8 cellular contexts compared by ENCODE assay signal in the genomic region with DNA sequence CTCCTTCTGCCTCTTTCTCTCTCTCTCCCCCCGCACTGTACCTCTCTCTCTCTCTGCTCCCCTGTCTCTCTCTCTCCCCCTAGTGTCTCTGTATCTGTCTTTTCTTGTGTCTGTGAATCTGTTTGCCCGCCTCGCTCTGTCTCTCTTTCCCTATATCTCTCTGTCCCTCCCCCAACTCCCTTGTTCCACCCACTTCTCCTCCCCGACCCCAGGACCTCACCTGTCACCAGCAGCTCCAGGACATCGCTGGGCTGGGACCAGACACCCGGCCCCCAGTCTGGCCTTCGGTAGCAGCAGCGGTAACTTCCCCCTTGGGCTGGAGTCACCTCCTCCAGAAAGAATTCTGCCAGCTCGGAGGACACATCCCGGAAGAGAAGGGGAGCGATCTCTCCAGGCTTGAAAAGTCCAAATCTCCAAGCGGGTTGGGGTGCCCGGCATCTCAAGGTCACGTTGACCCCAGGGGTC. TPM values are rescaled to one million over a fixed set of nuclear protein-coding genes. Genes with fewer than 3 reads are reported as not detected.
DNase-seq lines count a peak whose midpoint lies in the region; ATAC-seq and TF ChIP-seq lines count a peak whose summit lies in the region.

No MANE protein-coding gene starts in this region.

- TF ChIP-seq CTCF in chondrocyte (IDR thresholded peaks at IDR 0.05), result peak; percentile 32

- no peaks in the 10 kb centered on the region for H3K79me1 ChIP-seq in mesendoderm (ENCODE audit: low read length)

- H3K27me3 ChIP-seq in mesendoderm (ENCODE audit: insufficient read depth, low read length, poor library complexity), result no peaks in the 10 kb centered on the region

- H2BK5ac ChIP-seq in mesendoderm (ENCODE audit: low read length), result no peak overlapping the region

- H2BK15ac ChIP-seq in mesendoderm (replicated peaks; ENCODE audit: low read depth), result no peak overlapping the region

- no peak overlapping the region for H3K27ac ChIP-seq in mesendoderm (ENCODE audit: low read depth, low read length)

- no peak overlapping the region for H2BK120ac ChIP-seq in mesendoderm (ENCODE audit: low read depth, low read length)

- H3K4ac ChIP-seq in mesendoderm (ENCODE audit: low read depth, low read length), result no peak overlapping the region

- H3K79me2 ChIP-seq in mesendoderm (ENCODE audit: control insufficient read depth, insufficient read depth, low read length), result no peaks in the 10 kb centered on the region

- peak overlapping the region; percentile 64 for H3K9ac ChIP-seq in mesendoderm (ENCODE audit: low read length)

- H3K27ac Mint-ChIP-seq in chondrocyte (ENCODE audit: unreplicated experiment), result peak overlapping the region; percentile 1

- H3K36me3 ChIP-seq in mesendoderm (ENCODE audit: control insufficient read depth, insufficient read depth, low read length), result no peaks in the 10 kb centered on the region

- peak overlapping the region; percentile 58 for H3K4me3 Mint-ChIP-seq in chondrocyte (ENCODE audit: unreplicated experiment)

- no peaks in the 10 kb centered on the region for H3K36me3 Mint-ChIP-seq in chondrocyte (ENCODE audit: low read depth)

- WGBS in mesendoderm (ENCODE audit: extremely low coverage, insufficient coverage, low lambda C conversion rate), result no CpG with 5 or more reads among the region's 14 CpGs

- no peaks in the 10 kb centered on the region for H3K4me1 ChIP-seq in mesendoderm (ENCODE audit: control insufficient read depth, low read depth, low read length)

- no peak overlapping the region for H2AK5ac ChIP-seq in mesendoderm (ENCODE audit: low read length)

- H3K4me3 ChIP-seq in mesendoderm (ENCODE audit: low read length), result peak overlapping the region; percentile 23

- H3K18ac ChIP-seq in mesendoderm (ENCODE audit: low read length), result peak overlapping the region; percentile 29

- no peak overlapping the region for H4K5ac ChIP-seq in mesendoderm (ENCODE audit: low read length)

- peak overlapping the region; percentile 80 for H3K23ac ChIP-seq in mesendoderm (ENCODE audit: low read length)

- no peaks in the 10 kb centered on the region for H3K9me3 Mint-ChIP-seq in chondrocyte (ENCODE audit: low read depth)

- no peak for ATAC-seq in HG03565 (IDR thresholded peaks at IDR 0.05; ENCODE audit: unreplicated experiment)

- peaks cover 9% of the 10 kb centered on the region for H3K4me1 Mint-ChIP-seq in chondrocyte (ENCODE audit: low read depth)

- no peak overlapping the region for H4K8ac ChIP-seq in mesendoderm (ENCODE audit: low read depth, low read length)

- H3K56ac ChIP-seq in mesendoderm (ENCODE audit: low read length), result peak overlapping the region; percentile 93

- H3K27me3 Mint-ChIP-seq in chondrocyte (ENCODE audit: low read depth), result peaks cover 5% of the 10 kb centered on the region

- peak overlapping the region; percentile 71 for H3K4me2 ChIP-seq in mesendoderm (ENCODE audit: low read length)

- peak; percentile 51 for DNase-seq in GM03348 (ENCODE audit: low spot score)
- DNase-seq in NOMO-1 treated with dmso at 0.1 percent for 144 hours (lab: John Stamatoyannopoulos, UW; ENCODE audit: unreplicated experiment), result peak; percentile 55
- DNase-seq in chondrocyte (ENCODE audit: low spot score), result peak; percentile 37
- peak; percentile 74 for DNase-seq in mesendoderm
- DNase-seq in NCI-H2081 (lab: John Stamatoyannopoulos, UW), result no peak
- DNase-seq in amniotic stem cell (lab: John Stamatoyannopoulos, UW), result no peak
- DNase-seq in NCI-H187 treated with DMSO at 0.1 percent for 48 hours (lab: John Stamatoyannopoulos, UW), result no peak

RNA-seq across cellular contexts. Expression of a gene that starts 3.9 kb away (rescaled TPM):
- 0.21 to 0.48 TPM (median 0.37 TPM) in 3 replicates for total RNA-seq in chondrocyte
- polyA plus RNA-seq in mesendoderm (2013, experiment 1 of 2), result 0.29 TPM
- polyA plus RNA-seq in mesendoderm (2013, experiment 2 of 2), result 0.28 TPM

RNA-seq across cellular contexts. Expression of a gene that starts 6.0 kb away (rescaled TPM):
- total RNA-seq in chondrocyte, result 77.4 to 93.7 TPM (median 92.1 TPM) in 3 replicates
- 649 TPM for polyA plus RNA-seq in mesendoderm (2013, experiment 1 of 2)
- 630 TPM for polyA plus RNA-seq in mesendoderm (2013, experiment 2 of 2)

RNA-seq across cellular contexts. Expression of a gene that starts 15.5 kb away (rescaled TPM):
- total RNA-seq in chondrocyte, result not detected in 3 replicates
- polyA plus RNA-seq in mesendoderm (2013, experiment 1 of 2), result not detected
- not detected for polyA plus RNA-seq in mesendoderm (2013, experiment 2 of 2)

RNA-seq across cellular contexts. Expression of a gene that starts 18.8 kb away (rescaled TPM):
- 23.3 to 28.5 TPM (median 28.0 TPM) in 3 replicates for total RNA-seq in chondrocyte
- polyA plus RNA-seq in mesendoderm (2013, experiment 1 of 2), result 11.1 TPM
- polyA plus RNA-seq in mesendoderm (2013, experiment 2 of 2), result 10.4 TPM

RNA-seq across cellular contexts. Expression of a gene that starts 18.9 kb away (rescaled TPM):
- total RNA-seq in chondrocyte, result 45.8 to 62.5 TPM (median 45.9 TPM) in 3 replicates
- 85.5 TPM for polyA plus RNA-seq in mesendoderm (2013, experiment 1 of 2)
- polyA plus RNA-seq in mesendoderm (2013, experiment 2 of 2), result 87.1 TPM

Comparison
In these comparisons a context has a peak if more than half of its experiments do, and no peak if none do; other contexts are left out.
1. DNase-seq: peak in GM03348 (single experiment), NOMO-1 treated with dmso at 0.1 percent for 144 hours (single experiment), chondrocyte (single experiment) and mesendoderm (single experiment); none in NCI-H2081 (0 of 2), amniotic stem cell (single experiment) and NCI-H187 treated with DMSO at 0.1 percent for 48 hours (single experiment).